Comparison of ENCODE assay signal across 9 cellular contexts in genomic region chrX:18931972-18932371, GRCh38. TPM values are rescaled to one million over a fixed set of nuclear protein-coding genes. Genes with fewer than 3 reads are reported as not detected.
A peak's percentile ranks its signal among the peaks of the same experiment; 100 is the strongest.
DNase-seq lines count a peak whose midpoint lies in the region; ATAC-seq and TF ChIP-seq lines count a peak whose summit lies in the region.
"Had no signal": no experiment of that assay in that cellular context is flagged by ENCODE, and none has a peak within 500 bp of the region (broad histone marks: within the 10 kb centered on the region; RNA-seq: fewer than 3 reads in every experiment).

No MANE protein-coding gene starts in this region.

- H3K27ac ChIP-seq in tibial artery (no peak overlapping the region), suprapubic skin (no peak overlapping the region)

- no peak overlapping the region for H3K4me3 Mint-ChIP-seq in activated CD8-positive, alpha-beta T cell treated with anti-CD3 and anti-CD28 coated beads for 36 hours
- no peak overlapping the region for H3K4me3 Mint-ChIP-seq in activated CD8-positive, alpha-beta T cell treated with anti-CD3 and anti-CD28 coated beads, Interleukin-2, amount 10 ng/mL, durations not matched to agents 7 days and 5 days
- H3K4me3 Mint-ChIP-seq: naive thymus-derived CD8-positive, alpha-beta T cell had no signal

- peak overlapping the region; percentile 4 for H3K9ac ChIP-seq in NT2/D1 (ENCODE audit: insufficient read length, low read depth)

- no peak for ATAC-seq in activated CD8-positive, alpha-beta T cell treated with anti-CD3 and anti-CD28 coated beads for 36 hours
- no peak for ATAC-seq in activated CD8-positive, alpha-beta T cell treated with anti-CD3 and anti-CD28 coated beads, Interleukin-2, amount 10 ng/mL, durations not matched to agents 7 days and 5 days
- no peak for ATAC-seq in HG03159 (IDR thresholded peaks at IDR 0.05; ENCODE audit: unreplicated experiment)
- no peak for ATAC-seq in GM19351 (IDR thresholded peaks at IDR 0.05; ENCODE audit: unreplicated experiment)
- ATAC-seq: naive thymus-derived CD8-positive, alpha-beta T cell had no signal

- CTCF ChIA-PET in activated CD8-positive, alpha-beta T cell treated with anti-CD3 and anti-CD28 coated beads for 36 hours (lab: Charles Lee), result interaction anchor here (1.1 kb wide), 1 partner anchor 402 kb away, joined by 3 read pairs; no protein-coding TSS in a partner anchor
- CTCF ChIA-PET in activated CD8-positive, alpha-beta T cell treated with anti-CD3 and anti-CD28 coated beads, Interleukin-2, amount 10 ng/mL, durations not matched to agents 7 days and 5 days (lab: Charles Lee), result interaction anchor here (0.8 to 1.1 kb wide), 2 partner anchors 10 to 402 kb away, joined by 3 to 4 read pairs; no protein-coding TSS in a partner anchor

- H3K27me3 ChIP-seq in NT2/D1 (ENCODE audit: insufficient read depth, insufficient read length) (no peaks in the 10 kb centered on the region), tibial artery (no peaks in the 10 kb centered on the region), suprapubic skin (no peaks in the 10 kb centered on the region)

- peaks cover 2% of the 10 kb centered on the region for H3K4me1 ChIP-seq in NT2/D1 (ENCODE audit: insufficient read depth, insufficient read length)
- no peaks in the 10 kb centered on the region for H3K4me1 ChIP-seq in tibial artery
- H3K4me1 ChIP-seq in suprapubic skin, result no peaks in the 10 kb centered on the region

- intact Hi-C loops in activated CD8-positive, alpha-beta T cell treated with anti-CD3 and anti-CD28 coated beads for 36 hours (cut with micrococcal nuclease), result loop anchor here (5.0 kb wide), 1 partner anchor 400 kb away; no protein-coding TSS in a partner anchor
- intact Hi-C loops in tibial artery (cut with DNase I; ENCODE audit: low total_unique reads), result loop anchor here (10.0 kb wide), 1 partner anchor 403 kb away; no protein-coding TSS in a partner anchor

- no peaks in the 10 kb centered on the region for H3K27me3 Mint-ChIP-seq in activated CD8-positive, alpha-beta T cell treated with anti-CD3 and anti-CD28 coated beads for 36 hours
- no peaks in the 10 kb centered on the region for H3K27me3 Mint-ChIP-seq in activated CD8-positive, alpha-beta T cell treated with anti-CD3 and anti-CD28 coated beads, Interleukin-2, amount 10 ng/mL, durations not matched to agents 7 days and 5 days (ENCODE audit: low read depth)
- H3K27me3 Mint-ChIP-seq: naive thymus-derived CD8-positive, alpha-beta T cell had no signal

- H3K9me3 Mint-ChIP-seq in activated CD8-positive, alpha-beta T cell treated with anti-CD3 and anti-CD28 coated beads for 36 hours, result no peaks in the 10 kb centered on the region
- H3K9me3 Mint-ChIP-seq in activated CD8-positive, alpha-beta T cell treated with anti-CD3 and anti-CD28 coated beads, Interleukin-2, amount 10 ng/mL, durations not matched to agents 7 days and 5 days (ENCODE audit: insufficient read depth), result no peaks in the 10 kb centered on the region
- H3K9me3 Mint-ChIP-seq: naive thymus-derived CD8-positive, alpha-beta T cell had no signal

- peak; percentile 2 for DNase-seq in activated CD8-positive, alpha-beta T cell treated with anti-CD3 and anti-CD28 coated beads for 36 hours
- DNase-seq in activated CD8-positive, alpha-beta T cell treated with anti-CD3 and anti-CD28 coated beads, Interleukin-2, amount 10 ng/mL, durations not matched to agents 7 days and 5 days, result no peak
- DNase-seq in NT2/D1 (ENCODE audit: low read depth, low spot score) (peak; percentile 3), fibroblast of mammary gland (ENCODE audit: low read depth) (peak; percentile 35), tibial artery (no peak), suprapubic skin (ENCODE audit: low spot score in 2 of 2) (no peak)

- H3K27ac Mint-ChIP-seq in activated CD8-positive, alpha-beta T cell treated with anti-CD3 and anti-CD28 coated beads for 36 hours, result no peak overlapping the region
- H3K27ac Mint-ChIP-seq in activated CD8-positive, alpha-beta T cell treated with anti-CD3 and anti-CD28 coated beads, Interleukin-2, amount 10 ng/mL, durations not matched to agents 7 days and 5 days, result no peak overlapping the region

- H3K4me3 ChIP-seq in NT2/D1 (ENCODE audit: insufficient read length, low read depth), result no peak overlapping the region
- no peak overlapping the region for H3K4me3 ChIP-seq in fibroblast of mammary gland (ENCODE audit: control insufficient read depth, low read depth, low read length)
- H3K4me3 ChIP-seq in tibial artery, result no peak overlapping the region
- H3K4me3 ChIP-seq in suprapubic skin, result no peak overlapping the region

- H3K36me3 ChIP-seq in NT2/D1 (ENCODE audit: insufficient read depth, insufficient read length, low read length) (peaks cover 39% of the 10 kb centered on the region), tibial artery (peaks cover 0 to 32% (median 0%) of the 10 kb centered on the region in 3 donors), suprapubic skin (peaks cover 35% of the 10 kb centered on the region)

- POLR2A ChIA-PET in activated CD8-positive, alpha-beta T cell treated with anti-CD3 and anti-CD28 coated beads for 36 hours (lab: Charles Lee), result no interaction called here
- POLR2A ChIA-PET in activated CD8-positive, alpha-beta T cell treated with anti-CD3 and anti-CD28 coated beads, Interleukin-2, amount 10 ng/mL, durations not matched to agents 7 days and 5 days (lab: Charles Lee), result no interaction called here

- H3K4me1 Mint-ChIP-seq in activated CD8-positive, alpha-beta T cell treated with anti-CD3 and anti-CD28 coated beads for 36 hours (ENCODE audit: low read depth), result no peaks in the 10 kb centered on the region
- no peaks in the 10 kb centered on the region for H3K4me1 Mint-ChIP-seq in activated CD8-positive, alpha-beta T cell treated with anti-CD3 and anti-CD28 coated beads, Interleukin-2, amount 10 ng/mL, durations not matched to agents 7 days and 5 days (ENCODE audit: low read depth)
- H3K4me1 Mint-ChIP-seq: naive thymus-derived CD8-positive, alpha-beta T cell had no signal

- TF ChIP-seq EP300 in suprapubic skin (IDR thresholded peaks at IDR 0.05), result no peak

- WGBS in suprapubic skin, result 78% methylated on average over 8 of the region's 9 CpGs

- H3K9me3 ChIP-seq in NT2/D1 (ENCODE audit: insufficient read depth, low read length) (no peaks in the 10 kb centered on the region), tibial artery (no peaks in the 10 kb centered on the region), suprapubic skin (no peaks in the 10 kb centered on the region)

- H3K36me3 Mint-ChIP-seq in activated CD8-positive, alpha-beta T cell treated with anti-CD3 and anti-CD28 coated beads for 36 hours (ENCODE audit: low read depth), result peaks cover 3% of the 10 kb centered on the region
- no peaks in the 10 kb centered on the region for H3K36me3 Mint-ChIP-seq in activated CD8-positive, alpha-beta T cell treated with anti-CD3 and anti-CD28 coated beads, Interleukin-2, amount 10 ng/mL, durations not matched to agents 7 days and 5 days (ENCODE audit: low read depth)

- TF ChIP-seq CTCF in activated CD8-positive, alpha-beta T cell treated with anti-CD3 and anti-CD28 coated beads for 36 hours (IDR thresholded peaks at IDR 0.05), result no peak
- TF ChIP-seq CTCF in fibroblast of mammary gland (conservative IDR thresholded peaks at IDR 0.05; ENCODE audit: control insufficient read depth, insufficient read depth, low read depth, low read length) (peak; percentile 34), tibial artery (IDR thresholded peaks at IDR 0.05) (peak; percentile 18 to 25), suprapubic skin (IDR thresholded peaks at IDR 0.05) (no peak)

- no peak for TF ChIP-seq POLR2A in suprapubic skin (IDR thresholded peaks at IDR 0.05)

RNA-seq across cellular contexts. Expression of gene PHKA2, which starts 51.9 kb away (rescaled TPM):
- 10 to 100 TPM; 23.3 to 26.1 TPM for total RNA-seq in activated CD8-positive, alpha-beta T cell treated with anti-CD3 and anti-CD28 coated beads for 36 hours
- 10 to 100 TPM; 21.7 to 23.6 TPM for total RNA-seq in activated CD8-positive, alpha-beta T cell treated with anti-CD3 and anti-CD28 coated beads, Interleukin-2, amount 10 ng/mL, durations not matched to agents 7 days and 5 days
- 10 to 100 TPM; 16.5 to 39.7 (median 24.8) TPM for total RNA-seq in suprapubic skin

Comparison
In these comparisons a context has a peak if more than half of its experiments do, and no peak if none do; other contexts are left out.
1. DNase-seq: peak in activated CD8-positive, alpha-beta T cell treated with anti-CD3 and anti-CD28 coated beads for 36 hours (single experiment), NT2/D1 (single experiment) and fibroblast of mammary gland (single experiment); none in activated CD8-positive, alpha-beta T cell treated with anti-CD3 and anti-CD28 coated beads, Interleukin-2, amount 10 ng/mL, durations not matched to agents 7 days and 5 days (single experiment), tibial artery (0 of 2) and suprapubic skin (0 of 2).
2. CTCF ChIP-seq: peak in fibroblast of mammary gland (single experiment) and tibial artery (2 of 2); none in activated CD8-positive, alpha-beta T cell treated with anti-CD3 and anti-CD28 coated beads for 36 hours (single experiment) and suprapubic skin (0 of 2).